ENCODE assay signal across 12 cellular contexts in genomic region chr6:116047173-116047933, GRCh38. TPM values are rescaled to one million over a fixed set of nuclear protein-coding genes. Genes with fewer than 3 reads are reported as not detected.
DNase-seq lines count a peak whose midpoint lies in the region; ATAC-seq and TF ChIP-seq lines count a peak whose summit lies in the region.
"Had no signal": no experiment of that assay in that cellular context is flagged by ENCODE, and none has a peak within 500 bp of the region (broad histone marks: within the 10 kb centered on the region; RNA-seq: fewer than 3 reads in every experiment).

No MANE protein-coding gene starts in this region.

- peaks cover 20% of the 10 kb centered on the region for H3K9me3 Mint-ChIP-seq in nephron progenitor cell

- CTCF ChIA-PET in HCT116 (lab: Charles Lee), result interaction anchor here (0.8 kb wide), 1 partner anchor 13 kb away, joined by 3 read pairs; the partner anchor contains the start of gene FRK

- RAD21 ChIA-PET in HCT116 (lab: Charles Lee; ENCODE audit: low non-redundant PET in 1 of 2, low total read pairs in 2 of 2, uncharacterized antibody in 2 of 2, unreplicated experiment in 2 of 2), result no interaction called here

- in situ Hi-C loops in gastrocnemius medialis (cut with MboI; ENCODE audit: low sequenced_read_pairs in 4 of 4), result no loop called here

- TF ChIP-seq POLR2A in HCT116 (IDR thresholded peaks at IDR 0.05; ENCODE audit: borderline replicate concordance, extremely low read depth, insufficient read depth, insufficient read length), result no peak
- no peak for TF ChIP-seq POLR2A in lower leg skin (IDR thresholded peaks at IDR 0.05)
- TF ChIP-seq POLR2A in gastrocnemius medialis (IDR thresholded peaks at IDR 0.05), result no peak

- H3K9ac ChIP-seq in HCT116 (ENCODE audit: low read length), result no peak overlapping the region
- H3K9ac ChIP-seq: KMS-11 had no signal

- peaks cover 0 to 6% of the 10 kb centered on the region in 2 experiments; a peak in 1 of 4 replicates for H3K4me1 ChIP-seq in HCT116 (ENCODE audit: control insufficient read depth in 1 of 2, insufficient read depth in 2 of 2, low read length in 2 of 2)
- H3K4me1 ChIP-seq in gastrocnemius medialis, result no peaks in the 10 kb centered on the region
- H3K4me1 ChIP-seq: testis had no signal

- WGBS in lower leg skin, 2 donors, result 90 to 94% methylated on average over 3 of the region's 3 CpGs

- no TSS peak for BruUV-seq in HCT116 (replicated peaks; lab: Mats Ljungman, UMichigan)

- ATAC-seq in GM18511 (IDR thresholded peaks at IDR 0.05; ENCODE audit: unreplicated experiment), result peak; percentile 88
- no peak for ATAC-seq in HCT116
- ATAC-seq in gastrocnemius medialis, result no peak
- ATAC-seq: right cardiac atrium had no signal

- H2AFZ ChIP-seq in HCT116 (ENCODE audit: low read depth, low read length, poor library complexity, severe bottlenecking), result no peak overlapping the region

- TF ChIP-seq CTCF in HCT116 (IDR thresholded peaks at IDR 0.05 in 2 of 3, conservative IDR thresholded peaks at IDR 0.05 in 1 of 3; ENCODE audit: borderline replicate concordance in 1 of 3, insufficient read depth in 1 of 3, low read depth in 2 of 3, low read length in 2 of 3) (no peak), nephron progenitor cell (IDR thresholded peaks at IDR 0.05) (no peak), lower leg skin (IDR thresholded peaks at IDR 0.05) (no peak), gastrocnemius medialis (IDR thresholded peaks at IDR 0.05 in 4 of 5, conservative IDR thresholded peaks at IDR 0.05 in 1 of 5) (no peak)

- intact Hi-C loops in HCT116 (cut with micrococcal nuclease) (no loop called here), lower leg skin (cut with DNase I; ENCODE audit: low total_unique reads) (no loop called here), gastrocnemius medialis (cut with DNase I; ENCODE audit: low total_unique reads) (no loop called here)

- no peak for DNase-seq in HCT116 (ENCODE audit: low read depth, low spot score)
- DNase-seq in HT1080 (ENCODE audit: low read depth), result peak; percentile 27
- DNase-seq in germinal center (ENCODE audit: low spot score), result peak; percentile 8
- DNase-seq in nephron progenitor cell, result no peak
- DNase-seq in lower leg skin (ENCODE audit: low spot score in 2 of 2), result no peak
- DNase-seq in gastrocnemius medialis, result no peak
- no peak for DNase-seq in NCI-H2227 treated with DMSO at 0.1 percent for 48 hours (lab: John Stamatoyannopoulos, UW)
- DNase-seq: hippocampal formation, testis had no signal

- no peak overlapping the region for H3K27ac Mint-ChIP-seq in nephron progenitor cell

- H4K20me1 ChIP-seq in HCT116 (ENCODE audit: insufficient read depth), result no peaks in the 10 kb centered on the region

- no peak overlapping the region for H3K4me2 ChIP-seq in HCT116 (ENCODE audit: low read length)
- H3K4me2 ChIP-seq: KMS-11 had no signal

- no peaks in the 10 kb centered on the region for H3K4me1 Mint-ChIP-seq in nephron progenitor cell

- POLR2A ChIA-PET in HCT116 (lab: Charles Lee), result interaction anchor here (1.0 kb wide), 1 partner anchor 13 kb away, joined by 4 read pairs; the partner anchor contains the start of gene FRK

- no peaks in the 10 kb centered on the region for H3K9me2 ChIP-seq in HCT116 (ENCODE audit: insufficient read depth)

- H3K4me3 ChIP-seq in HCT116 (replicated peaks in 1 of 2; ENCODE audit: low read depth in 1 of 2, low read length in 2 of 2) (no peak overlapping the region), lower leg skin (ENCODE audit: low read depth, poor library complexity, severe bottlenecking) (no peak overlapping the region), gastrocnemius medialis (no peak overlapping the region)
- H3K4me3 ChIP-seq: testis had no signal

- H3K4me3 Mint-ChIP-seq in nephron progenitor cell, result no peak overlapping the region

- no peaks in the 10 kb centered on the region for H3K36me3 Mint-ChIP-seq in nephron progenitor cell (ENCODE audit: low read depth)

- H3K27ac ChIP-seq in HCT116 (ENCODE audit: low read depth, low read length) (no peak overlapping the region), gastrocnemius medialis (no peak overlapping the region)
- H3K27ac ChIP-seq: KMS-11, testis had no signal

- H3K36me3 ChIP-seq in HCT116 (ENCODE audit: control insufficient read depth in 1 of 2, insufficient read depth in 2 of 2, low read length in 2 of 2) (no peaks in the 10 kb centered on the region), gastrocnemius medialis (no peaks in the 10 kb centered on the region)

- H3K9me3 ChIP-seq in HCT116 (ENCODE audit: control insufficient read depth in 1 of 2, insufficient read depth in 1 of 2, low read depth in 1 of 2, low read length in 2 of 2) (no peaks in the 10 kb centered on the region), gastrocnemius medialis (no peaks in the 10 kb centered on the region)
- H3K9me3 ChIP-seq: testis had no signal

- no peak for TF ChIP-seq RAD21 in HCT116 (IDR thresholded peaks at IDR 0.05; ENCODE audit: low read depth)

- H3K27me3 ChIP-seq in HCT116 (ENCODE audit: insufficient read depth, low read length) (no peaks in the 10 kb centered on the region), gastrocnemius medialis (no peaks in the 10 kb centered on the region)
- H3K27me3 ChIP-seq: testis had no signal

- no peaks in the 10 kb centered on the region for H3K27me3 Mint-ChIP-seq in nephron progenitor cell (ENCODE audit: low read depth, poor library complexity)

- no peaks in the 10 kb centered on the region for H3K79me2 ChIP-seq in HCT116 (ENCODE audit: insufficient read depth, low read length)

TF ChIP-seq in HCT116, 20 proteins besides CTCF, POLR2A, EP300 and RAD21:
- TF ChIP-seq ZFX (IDR thresholded peaks at IDR 0.05) (no peak), SP1 (IDR thresholded peaks at IDR 0.05; ENCODE audit: low read depth) (no peak), FOSL1 (IDR thresholded peaks at IDR 0.05; ENCODE audit: low read depth) (0 out of 2 replicates have a peak, but pooled peaks have one; percentile 15), CEBPB (IDR thresholded peaks at IDR 0.05; ENCODE audit: low read depth) (no peak), CBX3 (IDR thresholded peaks at IDR 0.05; ENCODE audit: low read depth) (0 out of 2 replicates have a peak, but pooled peaks have one; percentile 21), SRF (IDR thresholded peaks at IDR 0.05; ENCODE audit: low read depth) (no peak), JUND (IDR thresholded peaks at IDR 0.05) (no peak), ZBTB33 (IDR thresholded peaks at IDR 0.05; ENCODE audit: extremely low read depth, insufficient replicate concordance, low read length) (no peak)
TF ChIP-seq in HCT116: peak in this region for 2.

RNA-seq across cellular contexts. Expression of gene FRK, which starts 13.3 kb away (rescaled TPM):
- total RNA-seq in HCT116 (2021; ENCODE audit: unreplicated experiment) (3.7 TPM), lower leg skin (1 to 10 TPM in 3 of 4 donors, under 1 TPM in 1; 0.59 to 3.2 (median 2.0) TPM), gastrocnemius medialis (1 to 10 TPM; 1.3 to 4.8 (median 1.7) TPM)
- 0.70 and 0.75 TPM in 2 replicates for polyA plus RNA-seq in HCT116 (2012)
- under 0.01 and 0.02 TPM in 2 replicates for total RNA-seq in HT1080 (2014; rRNA removed; shearing (Covaris generic))
- polyA plus RNA-seq in HT1080 (2015; cell fraction: cytosol; rRNA removed), result 0.01 and 0.02 TPM in 2 replicates
- polyA plus RNA-seq in HT1080 (2015; cell fraction: nucleus; rRNA removed), result 0.01 and 0.02 TPM in 2 replicates

RNA-seq across cellular contexts. Expression of gene NT5DC1, which starts 53.3 kb away (rescaled TPM):
- total RNA-seq in HCT116 (2021; ENCODE audit: unreplicated experiment) (63.7 TPM), lower leg skin (10 to 100 TPM in 3 of 4 donors, 1 to 10 TPM in 1; 7.7 to 25.0 (median 12.3) TPM), gastrocnemius medialis (10 to 100 TPM in 3 of 4 donors, 1 to 10 TPM in 1; 7.0 to 15.4 (median 12.0) TPM)
- 41.5 and 50.3 TPM in 2 replicates for polyA plus RNA-seq in HCT116 (2012)
- 10.0 and 19.9 TPM in 2 replicates for total RNA-seq in HT1080 (2014; rRNA removed; shearing (Covaris generic))
- 34.0 and 40.7 TPM in 2 replicates for polyA plus RNA-seq in HT1080 (2015; cell fraction: cytosol; rRNA removed)
- 38.8 and 44.4 TPM in 2 replicates for polyA plus RNA-seq in HT1080 (2015; cell fraction: nucleus; rRNA removed)

Comparison
In these comparisons a context has a peak if more than half of its experiments do, and no peak if none do; other contexts are left out.
1. DNase-seq: peak in HT1080 (single experiment) and germinal center (single experiment); none in HCT116 (single experiment), nephron progenitor cell (single experiment), lower leg skin (0 of 2), gastrocnemius medialis (0 of 2) and NCI-H2227 treated with DMSO at 0.1 percent for 48 hours (single experiment).